Comparison of ENCODE assay signal across 31 cellular contexts in genomic region chr17:79287743-79288142, GRCh38.
"Had no signal": no experiment of that assay in that cellular context is flagged by ENCODE, and none has a peak within 500 bp of the region (broad histone marks: within the 10 kb centered on the region; RNA-seq: fewer than 3 reads in every experiment).

No MANE protein-coding gene starts in this region.

- H3K4me1 ChIP-seq: body of pancreas, esophagus squamous epithelium, gastroesophageal sphincter had no signal

- H3K9me3 Mint-ChIP-seq: activated B cell treated with CpG ODN at 0.5 μM for 24 hours; activated CD8-positive, alpha-beta T cell treated with anti-CD3 and anti-CD28 coated beads for 36 hours; activated naive CD4-positive, alpha-beta T cell treated with anti-CD3 and anti-CD28 coated beads for 36 hours; activated naive CD4-positive, alpha-beta T cell treated with anti-CD3 and anti-CD28 coated beads, Interleukin-2, amount 50 U/mL, for 72 hours; activated naive CD8-positive, alpha-beta T cell treated with anti-CD3 and anti-CD28 coated beads, Interleukin-2, amount 10 ng/mL, durations not matched to agents 7 days and 5 days; activated T-cell treated with anti-CD3 and anti-CD28 coated beads, Interleukin-2, amount 50 U/mL, for 4 hours; activated T-helper 17 cell treated with anti-CD3 and anti-CD28 coated beads, Interleukin-2, amount 50 U/mL, for 72 hours; T-helper 2 cell treated with Interferon-gamma antibody and Interleukin-4, amounts not matched to agents 5 μg/mL and 100 μg/mL, for 36 hours had no signal

- H3K27me3 ChIP-seq: body of pancreas had no signal

- H3K9me3 ChIP-seq: body of pancreas, esophagus squamous epithelium, gastroesophageal sphincter had no signal

- H3K36me3 ChIP-seq: esophagus squamous epithelium, gastroesophageal sphincter, WERI-Rb-1 had no signal

- H3K4me1 Mint-ChIP-seq: activated B cell treated with CpG ODN at 0.5 μM for 24 hours; activated naive CD8-positive, alpha-beta T cell treated with anti-CD3 and anti-CD28 coated beads, Interleukin-2, amount 10 ng/mL, durations not matched to agents 7 days and 5 days; activated T-helper 17 cell treated with anti-CD3 and anti-CD28 coated beads, Interleukin-2, amount 50 U/mL, for 72 hours; T-helper 17 cell had no signal

- DNase-seq: activated B cell treated with CpG ODN at 0.5 μM for 24 hours; activated CD4-positive, alpha-beta T cell treated with anti-CD3 and anti-CD28 coated beads for 48 hours; activated CD4-positive, alpha-beta T cell treated with anti-CD3 and anti-CD28 coated beads, Interleukin-2, amount 50 U/mL, for 1 hour; activated CD4-positive, alpha-beta T cell treated with anti-CD3 and anti-CD28 coated beads, Interleukin-2, amount 50 U/mL, for 48 hours; activated CD8-positive, alpha-beta memory T cell treated with anti-CD3 and anti-CD28 coated beads for 24 hours; activated CD8-positive, alpha-beta T cell treated with anti-CD3 and anti-CD28 coated beads for 36 hours; activated effector memory CD4-positive, alpha-beta T cell treated with anti-CD3 and anti-CD28 coated beads, Interleukin-2, amount 50 U/mL, for 16 hours; activated naive CD4-positive, alpha-beta T cell treated with anti-CD3 and anti-CD28 coated beads for 36 hours; activated naive CD8-positive, alpha-beta T cell treated with anti-CD3 and anti-CD28 coated beads, Interleukin-2, amount 10 ng/mL, durations not matched to agents 7 days and 5 days; activated T-cell treated with anti-CD3 and anti-CD28 coated beads, Interleukin-2, amount 50 U/mL, for 4 hours; body of pancreas; caudate nucleus; cortex of kidney; dermis blood vessel endothelial cell; effector CD8-positive, alpha-beta T cell; esophagus squamous epithelium; foreskin melanocyte; head of caudate nucleus; T-helper 1 cell; T-helper 17 cell; T1000; WERI-Rb-1 had no signal

- H3K36me3 Mint-ChIP-seq: activated naive CD4-positive, alpha-beta T cell treated with anti-CD3 and anti-CD28 coated beads, Interleukin-2, amount 50 U/mL, for 72 hours; activated naive CD8-positive, alpha-beta T cell treated with anti-CD3 and anti-CD28 coated beads, Interleukin-2, amount 10 ng/mL, durations not matched to agents 7 days and 5 days had no signal

- ATAC-seq: activated CD4-positive, CD25-positive, alpha-beta regulatory T cell treated with anti-CD3 and anti-CD28 coated beads, Interleukin-2, amount 50 U/mL, for 24 hours; activated CD8-positive, alpha-beta T cell treated with anti-CD3 and anti-CD28 coated beads for 36 hours; activated naive CD4-positive, alpha-beta T cell treated with anti-CD3 and anti-CD28 coated beads, Interleukin-2, amount 50 U/mL, for 72 hours; activated T-cell treated with anti-CD3 and anti-CD28 coated beads, Interleukin-2, amount 50 U/mL, for 4 hours; activated T-helper 17 cell treated with anti-CD3 and anti-CD28 coated beads, Interleukin-2, amount 50 U/mL, for 72 hours; body of pancreas; gastroesophageal sphincter; T-helper 17 cell had no signal

- H3K4me3 Mint-ChIP-seq: activated B cell treated with CpG ODN at 0.5 μM for 24 hours; activated CD8-positive, alpha-beta T cell treated with anti-CD3 and anti-CD28 coated beads for 36 hours; activated naive CD4-positive, alpha-beta T cell treated with anti-CD3 and anti-CD28 coated beads for 36 hours; activated naive CD8-positive, alpha-beta T cell treated with anti-CD3 and anti-CD28 coated beads, Interleukin-2, amount 10 ng/mL, durations not matched to agents 7 days and 5 days; activated T-cell treated with anti-CD3 and anti-CD28 coated beads, Interleukin-2, amount 50 U/mL, for 4 hours; activated T-helper 17 cell treated with anti-CD3 and anti-CD28 coated beads, Interleukin-2, amount 50 U/mL, for 72 hours; T-helper 17 cell; T-helper 2 cell treated with Interferon-gamma antibody and Interleukin-4, amounts not matched to agents 5 μg/mL and 100 μg/mL, for 36 hours had no signal

- H3K4me3 ChIP-seq: body of pancreas, esophagus squamous epithelium, gastroesophageal sphincter had no signal

- H3K27ac Mint-ChIP-seq: activated B cell treated with CpG ODN at 0.5 μM for 24 hours; activated CD8-positive, alpha-beta T cell treated with anti-CD3 and anti-CD28 coated beads for 36 hours; activated naive CD4-positive, alpha-beta T cell treated with anti-CD3 and anti-CD28 coated beads for 36 hours; activated naive CD4-positive, alpha-beta T cell treated with anti-CD3 and anti-CD28 coated beads, Interleukin-2, amount 50 U/mL, for 72 hours; activated naive CD8-positive, alpha-beta T cell treated with anti-CD3 and anti-CD28 coated beads, Interleukin-2, amount 10 ng/mL, durations not matched to agents 7 days and 5 days; activated T-helper 17 cell treated with anti-CD3 and anti-CD28 coated beads, Interleukin-2, amount 50 U/mL, for 72 hours; T-helper 17 cell; T-helper 2 cell treated with Interferon-gamma antibody and Interleukin-4, amounts not matched to agents 5 μg/mL and 100 μg/mL, for 36 hours had no signal

- H3K27ac ChIP-seq: body of pancreas, epithelial cell of prostate, esophagus squamous epithelium, gastroesophageal sphincter, WERI-Rb-1 had no signal

- FAIRE-seq: colon, endometrium, endothelial cell of umbilical vein had no signal
